Comparison of ENCODE assay signal across 21 cellular contexts in genomic region chr5:109418752-109419352, GRCh38.
"Had no signal": no experiment of that assay in that cellular context is flagged by ENCODE, and none has a peak within 500 bp of the region (broad histone marks: within the 10 kb centered on the region; RNA-seq: fewer than 3 reads in every experiment).

No MANE protein-coding gene starts in this region.

- H3K9me3 ChIP-seq: lower lobe of right lung, testis had no signal

- H3K27me3 ChIP-seq: esophagus squamous epithelium, foreskin keratinocyte, testis, tibial nerve had no signal

- H3K27ac ChIP-seq: epithelial cell of prostate, esophagus squamous epithelium, foreskin keratinocyte, left ventricle myocardium inferior, lower lobe of right lung, skin epidermis, testis, tibial nerve had no signal

- ATAC-seq: effector memory CD8-positive, alpha-beta T cell; foreskin keratinocyte; left cardiac atrium; lower lobe of right lung; natural killer cell; sciatic nerve; stimulated activated naive B cell treated with anti-CD40 and anti-IgM and Interleukin-4, amounts not matched to agents 10 μg/mL and 1 μg/mL and 100 μg/mL, for 72 hours; stimulated activated naive CD8-positive, alpha-beta T cell treated with anti-CD3 and anti-CD28 coated beads, Interleukin-15, amount 100 ng/mL, for 72 hours had no signal

- H3K4me3 ChIP-seq: esophagus squamous epithelium, left ventricle myocardium inferior, lower lobe of right lung, skin epidermis, testis, tibial nerve had no signal

- H3K4me1 ChIP-seq: esophagus squamous epithelium, foreskin keratinocyte, left ventricle myocardium inferior, lower lobe of right lung, testis, tibial nerve had no signal

- DNase-seq: effector memory CD8-positive, alpha-beta T cell; esophagus squamous epithelium; foreskin keratinocyte; immature natural killer cell; kidney; left cardiac atrium; left ventricle myocardium inferior; lower lobe of right lung; natural killer cell; occipital lobe; posterior cingulate gyrus; stimulated activated CD4-positive, alpha-beta T cell treated with anti-CD3 and anti-CD28 coated beads, Interleukin-2, amount 100 ng/mL, for 24 hours; stimulated activated CD4-positive, alpha-beta T cell treated with anti-CD3 and anti-CD28 coated beads, Interleukin-4, amount 100 ng/mL, for 4 hours; stimulated activated naive B cell treated with anti-CD40 and anti-IgM and Interleukin-4, amounts not matched to agents 10 μg/mL and 1 μg/mL and 100 μg/mL, for 72 hours; stimulated activated naive CD8-positive, alpha-beta T cell treated with anti-CD3 and anti-CD28 coated beads, Interleukin-15, amount 100 ng/mL, for 72 hours; testis had no signal

- FAIRE-seq: colon, kidney had no signal

- H3K36me3 ChIP-seq: esophagus squamous epithelium, left ventricle myocardium inferior, lower lobe of right lung, tibial nerve had no signal
